ENCODE assay signal across 24 cellular contexts in the genomic region with DNA sequence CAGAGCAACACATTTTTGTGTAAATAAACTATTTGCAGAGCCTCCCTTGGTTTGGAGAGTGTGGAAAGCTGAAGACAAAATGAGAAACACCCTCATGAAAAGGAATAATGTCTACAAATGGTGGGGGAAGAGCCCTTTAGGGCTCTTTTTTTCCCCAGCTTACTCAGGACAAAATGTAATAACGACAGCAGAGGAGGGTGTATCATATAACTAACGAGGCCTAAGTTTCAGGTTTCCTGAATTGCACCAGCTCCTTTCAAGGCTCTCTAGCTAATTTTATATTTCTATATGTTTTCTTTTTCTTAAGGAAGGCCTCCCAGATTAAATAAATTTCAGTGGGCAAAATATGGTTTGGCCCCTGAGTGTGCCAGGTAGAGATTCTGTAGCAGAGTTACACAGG.
"Had no signal": no experiment of that assay in that cellular context is flagged by ENCODE, and none has a peak within 500 bp of the region (broad histone marks: within the 10 kb centered on the region; RNA-seq: fewer than 3 reads in every experiment).

No MANE protein-coding gene starts in this region.

- H3K27me3 ChIP-seq: esophagus muscularis mucosa, right lobe of liver, suprapubic skin, thyroid gland had no signal

- H3K9ac ChIP-seq: parathyroid adenoma had no signal

- H3K27me3 Mint-ChIP-seq: type B pancreatic cell had no signal

- H3K36me3 ChIP-seq: esophagus muscularis mucosa, prostate gland, right lobe of liver, suprapubic skin, thyroid gland had no signal

- H3K9me3 ChIP-seq: esophagus muscularis mucosa, prostate gland, right lobe of liver, suprapubic skin, thyroid gland had no signal

- H3K27ac Mint-ChIP-seq: dendritic cell treated with granulocyte-macrophage colony-stimulating factor and Interleukin-4, amounts not matched to agents 40 ng/mL and 50 ng/mL, for 4 days; effector memory CD8-positive, alpha-beta T cell; naive B cell; nephron; stimulated activated effector memory CD8-positive, alpha-beta T cell treated with anti-CD3 and anti-CD28 coated beads, Interleukin-12 subunit alpha, Interleukin-12 subunit beta, amount 100 ng/mL, for 72 hours; type B pancreatic cell had no signal

- H3K27ac ChIP-seq: epithelial cell of prostate, parathyroid adenoma, right lobe of liver, suprapubic skin, thyroid gland had no signal

- H3K4me1 ChIP-seq: parathyroid adenoma had no signal

- H3K4me1 Mint-ChIP-seq: naive B cell; stimulated activated effector memory CD8-positive, alpha-beta T cell treated with anti-CD3 and anti-CD28 coated beads, Interleukin-12 subunit alpha, Interleukin-12 subunit beta, amount 100 ng/mL, for 72 hours had no signal

- H3K4me3 Mint-ChIP-seq: dendritic cell treated with granulocyte-macrophage colony-stimulating factor and Interleukin-4, amounts not matched to agents 40 ng/mL and 50 ng/mL, for 4 days; effector memory CD8-positive, alpha-beta T cell; naive B cell; nephron; stimulated activated effector memory CD8-positive, alpha-beta T cell treated with anti-CD3 and anti-CD28 coated beads, Interleukin-12 subunit alpha, Interleukin-12 subunit beta, amount 100 ng/mL, for 72 hours; type B pancreatic cell had no signal

- DNase-seq: effector memory CD8-positive, alpha-beta T cell; foreskin fibroblast; kidney; left cardiac atrium; left ventricle myocardium superior; mesenchymal stem cell; midbrain; naive B cell; retina; right lobe of liver; stimulated activated CD4-positive, alpha-beta T cell treated with anti-CD3 and anti-CD28 coated beads, Interleukin-4, amount 100 ng/mL, for 1 hour; stimulated activated CD8-positive, alpha-beta memory T cell treated with anti-CD3 and anti-CD28 coated beads, Interleukin-4, amount 100 ng/mL, for 48 hours; stimulated activated naive CD8-positive, alpha-beta T cell treated with anti-CD3 and anti-CD28 coated beads, Interleukin-15, Interleukin-2, amounts not matched to agents 100 U/mL and 50 U/mL, for 24 hours; thyroid gland had no signal

- ATAC-seq: effector memory CD8-positive, alpha-beta T cell; left cardiac atrium; left ventricle myocardium superior; right lobe of liver; stimulated activated effector memory CD8-positive, alpha-beta T cell treated with anti-CD3 and anti-CD28 coated beads, Interleukin-12 subunit alpha, Interleukin-12 subunit beta, amount 100 ng/mL, for 72 hours; stimulated activated naive CD8-positive, alpha-beta T cell treated with anti-CD3 and anti-CD28 coated beads, Interleukin-15, Interleukin-2, amounts not matched to agents 100 U/mL and 50 U/mL, for 24 hours had no signal

- H3K4me3 ChIP-seq: esophagus muscularis mucosa, lung, prostate gland, right lobe of liver, suprapubic skin, thyroid gland had no signal

- H3K9me3 Mint-ChIP-seq: effector memory CD8-positive, alpha-beta T cell; naive B cell; nephron; stimulated activated effector memory CD8-positive, alpha-beta T cell treated with anti-CD3 and anti-CD28 coated beads, Interleukin-12 subunit alpha, Interleukin-12 subunit beta, amount 100 ng/mL, for 72 hours; type B pancreatic cell had no signal

- H3K36me3 Mint-ChIP-seq: naive B cell; stimulated activated effector memory CD8-positive, alpha-beta T cell treated with anti-CD3 and anti-CD28 coated beads, Interleukin-12 subunit alpha, Interleukin-12 subunit beta, amount 100 ng/mL, for 72 hours; type B pancreatic cell had no signal
